In the genomic region with DNA sequence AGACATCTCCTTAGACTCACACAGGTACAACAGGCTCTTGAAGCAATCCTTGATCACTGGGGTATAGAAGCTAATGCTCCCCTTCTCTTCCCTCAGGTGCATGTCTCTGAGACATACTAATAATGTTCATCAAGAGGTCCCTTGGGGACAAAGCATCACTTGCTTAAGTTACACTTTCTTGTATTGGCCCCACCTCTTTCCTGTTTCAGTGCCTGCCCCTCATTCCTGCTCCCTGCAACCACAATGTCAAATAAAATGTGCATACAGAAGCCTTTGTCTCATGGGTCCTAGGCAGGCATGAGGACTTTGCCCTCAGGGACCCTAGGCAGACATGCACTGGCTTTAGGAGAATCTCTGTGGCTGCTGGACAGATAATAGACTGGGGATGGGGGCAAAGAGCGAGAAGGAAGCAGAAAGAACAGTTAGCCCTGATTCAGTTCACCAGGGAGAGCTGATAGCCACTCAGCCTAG, we compare ENCODE assay signal across 19 cellular contexts.
A peak's percentile ranks its signal among the peaks of the same experiment; 100 is the strongest.
DNase-seq lines count a peak whose midpoint lies in the region; ATAC-seq, FAIRE-seq and TF ChIP-seq lines count a peak whose summit lies in the region.
"Had no signal": no experiment of that assay in that cellular context is flagged by ENCODE, and none has a peak within 500 bp of the region (broad histone marks: within the 10 kb centered on the region; RNA-seq: fewer than 3 reads in every experiment).

No MANE protein-coding gene starts in this region.

- no peak overlapping the region for H3K27ac ChIP-seq in naive thymus-derived CD4-positive, alpha-beta T cell (ENCODE audit: low read depth, low read length)
- no peak overlapping the region for H3K27ac ChIP-seq in right atrium auricular region
- H3K27ac ChIP-seq: breast epithelium, lower lobe of right lung had no signal

- peak; percentile 81 for FAIRE-seq in GM18507 (lab: Jason Lieb, UNC)
- FAIRE-seq: D721Med had no signal

- no peaks in the 10 kb centered on the region for H3K27me3 ChIP-seq in naive thymus-derived CD4-positive, alpha-beta T cell (ENCODE audit: control insufficient read depth in 2 of 2, insufficient read depth in 2 of 2, low read length in 2 of 2)
- H3K27me3 ChIP-seq in right atrium auricular region = no peaks in the 10 kb centered on the region
- H3K27me3 ChIP-seq: breast epithelium had no signal

- intact Hi-C loops in naive thymus-derived CD4-positive, alpha-beta T cell (cut with micrococcal nuclease) = no loop called here

- peak; percentile 85 for ATAC-seq in GM19397 (IDR thresholded peaks at IDR 0.05; ENCODE audit: unreplicated experiment)
- ATAC-seq in HG02763 (IDR thresholded peaks at IDR 0.05; ENCODE audit: unreplicated experiment) = peak; percentile 50
- ATAC-seq in HG03571 (IDR thresholded peaks at IDR 0.05; ENCODE audit: unreplicated experiment) = peak; percentile 90
- ATAC-seq in naive thymus-derived CD4-positive, alpha-beta T cell = no peak
- ATAC-seq: effector memory CD8-positive, alpha-beta T cell; lower lobe of right lung; natural killer cell; T-cell had no signal

- CTCF ChIA-PET in naive thymus-derived CD4-positive, alpha-beta T cell (lab: Charles Lee) = no interaction called here

- no peak overlapping the region for H3K4me3 Mint-ChIP-seq in naive thymus-derived CD4-positive, alpha-beta T cell
- H3K4me3 Mint-ChIP-seq: effector memory CD8-positive, alpha-beta T cell; natural killer cell; T-cell had no signal

- peaks cover 0 to 25% (median 10%) of the 10 kb centered on the region in 5 donors for H3K27me3 Mint-ChIP-seq in naive thymus-derived CD4-positive, alpha-beta T cell

- no peaks in the 10 kb centered on the region for H3K9me3 ChIP-seq in naive thymus-derived CD4-positive, alpha-beta T cell (ENCODE audit: control insufficient read depth in 2 of 3, low read length in 3 of 3)
- no peaks in the 10 kb centered on the region for H3K9me3 ChIP-seq in right atrium auricular region
- H3K9me3 ChIP-seq: breast epithelium, lower lobe of right lung had no signal

- no peak overlapping the region for H3K4me3 ChIP-seq in naive thymus-derived CD4-positive, alpha-beta T cell (ENCODE audit: low read length)
- H3K4me3 ChIP-seq in right atrium auricular region = no peak overlapping the region
- H3K4me3 ChIP-seq: breast epithelium, lower lobe of right lung had no signal

- no peak overlapping the region for H3K27ac Mint-ChIP-seq in naive thymus-derived CD4-positive, alpha-beta T cell
- H3K27ac Mint-ChIP-seq: effector memory CD8-positive, alpha-beta T cell; natural killer cell; T-cell had no signal

- no peaks in the 10 kb centered on the region for H3K36me3 ChIP-seq in naive thymus-derived CD4-positive, alpha-beta T cell (ENCODE audit: control insufficient read depth in 2 of 3, insufficient read depth in 3 of 3, low read length in 3 of 3)
- H3K36me3 ChIP-seq in right atrium auricular region = no peaks in the 10 kb centered on the region
- H3K36me3 ChIP-seq: breast epithelium, lower lobe of right lung had no signal

- peaks cover 0 to 4% (median 0%) of the 10 kb centered on the region in 7 donors for H3K4me1 Mint-ChIP-seq in naive thymus-derived CD4-positive, alpha-beta T cell
- H3K4me1 Mint-ChIP-seq: natural killer cell, T-cell had no signal

- peaks cover 0 to 7% (median 0%) of the 10 kb centered on the region in 11 donors for H3K9me3 Mint-ChIP-seq in naive thymus-derived CD4-positive, alpha-beta T cell
- H3K9me3 Mint-ChIP-seq: effector memory CD8-positive, alpha-beta T cell had no signal

- H3K36me3 Mint-ChIP-seq in naive thymus-derived CD4-positive, alpha-beta T cell = no peaks in the 10 kb centered on the region
- H3K36me3 Mint-ChIP-seq: natural killer cell, T-cell had no signal

- POLR2A ChIA-PET in naive thymus-derived CD4-positive, alpha-beta T cell (lab: Charles Lee) = no interaction called here

- peak; percentile 15 for DNase-seq in GM18507 (ENCODE audit: extremely low spot score, insufficient read length, low read depth)
- no peak for DNase-seq in NCI-H1105 (lab: John Stamatoyannopoulos, UW)
- no peak for DNase-seq in naive thymus-derived CD4-positive, alpha-beta T cell
- no peak for DNase-seq in activated CD4-positive, alpha-beta T cell treated with anti-CD3 and anti-CD28 coated beads, Interleukin-2, amount 50 U/mL, for 4 hours
- DNase-seq in right atrium auricular region (ENCODE audit: low spot score) = no peak
- DNase-seq: activated CD4-positive, CD25-positive, alpha-beta regulatory T cell; activated naive CD4-positive, alpha-beta T cell treated with anti-CD3 and anti-CD28 coated beads, Interleukin-2, amount 50 U/mL, for 16 hours; effector memory CD8-positive, alpha-beta T cell; lower lobe of right lung; natural killer cell; NCI-H2029 treated with DMSO at 0.1 percent for 48 hours; NCI-H748 treated with DMSO at 0.1 percent for 48 hours; RPMI8226; T-cell had no signal

- no peak for TF ChIP-seq CTCF in right atrium auricular region (IDR thresholded peaks at IDR 0.05)

- H3K4me1 ChIP-seq in naive thymus-derived CD4-positive, alpha-beta T cell (ENCODE audit: control insufficient read depth in 2 of 2, insufficient read depth in 2 of 2, low read length in 2 of 2) = no peaks in the 10 kb centered on the region
- no peaks in the 10 kb centered on the region for H3K4me1 ChIP-seq in right atrium auricular region
- H3K4me1 ChIP-seq: breast epithelium, lower lobe of right lung had no signal
